In the genomic region with DNA sequence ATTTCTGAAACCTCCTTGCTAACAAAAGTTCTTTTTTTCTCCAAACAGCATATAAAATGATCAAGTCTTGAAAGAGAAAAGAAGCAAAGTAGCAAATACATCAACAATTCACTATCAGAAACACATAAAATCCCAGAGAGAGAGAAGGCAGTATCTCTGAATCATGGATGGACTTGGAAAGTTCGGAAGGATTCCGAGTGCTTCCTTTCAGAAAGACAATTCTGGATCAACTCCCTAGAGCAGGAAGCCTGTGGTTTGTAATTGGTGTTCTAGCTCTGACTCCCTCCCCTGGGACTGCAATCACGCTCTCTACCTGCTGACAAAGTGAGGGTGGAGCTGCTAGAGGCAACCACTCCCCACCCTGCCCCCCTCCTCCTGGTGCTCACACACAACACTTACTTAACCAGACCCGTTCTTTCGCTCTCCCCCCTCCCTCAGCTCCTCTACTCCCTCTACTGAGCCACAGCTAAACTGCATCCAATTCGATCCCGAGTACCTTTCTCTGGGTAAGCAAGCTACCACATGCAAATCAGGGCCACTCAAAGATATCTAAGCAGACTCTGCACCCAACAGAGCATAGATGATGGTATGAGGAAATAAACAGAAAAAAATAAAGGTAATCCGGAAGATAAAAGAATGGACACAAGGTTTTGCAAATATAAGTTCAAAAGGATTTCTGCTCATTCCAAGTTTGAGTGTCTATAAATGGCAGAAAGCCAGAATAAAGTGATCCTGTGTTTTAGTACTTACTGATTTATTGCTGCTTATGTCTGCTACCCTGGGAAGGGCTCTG, we compare ENCODE assay signal across 1 cellular context.
TF ChIP-seq lines count a peak whose summit lies in the region.

A gene (minus strand): TSS at position 235 of the 793 bp plus-strand sequence. CDS start 1,957 bp downstream, outside the sequence.

TF ChIP-seq in HepG2, 621 proteins besides CTCF, POLR2A, EP300 and RAD21 (continued from another document and continues in another):
- TF ChIP-seq, protein P1, sequence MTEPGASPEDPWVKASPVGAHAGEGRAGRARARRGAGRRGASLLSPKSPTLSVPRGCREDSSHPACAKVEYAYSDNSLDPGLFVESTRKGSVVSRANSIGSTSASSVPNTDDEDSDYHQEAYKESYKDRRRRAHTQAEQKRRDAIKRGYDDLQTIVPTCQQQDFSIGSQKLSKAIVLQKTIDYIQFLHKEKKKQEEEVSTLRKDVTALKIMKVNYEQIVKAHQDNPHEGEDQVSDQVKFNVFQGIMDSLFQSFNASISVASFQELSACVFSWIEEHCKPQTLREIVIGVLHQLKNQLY (CRISPR knock-in tag; IDR thresholded peaks at IDR 0.05): peak; percentile 87
- TF ChIP-seq ZBTB20 (CRISPR knock-in tag; IDR thresholded peaks at IDR 0.05; ENCODE audit: borderline replicate concordance, low read depth) (peak; percentile 87), ZNF891 (CRISPR knock-in tag; IDR thresholded peaks at IDR 0.05) (no peak; the same call in 1 of the 2 replicates), TAF1 (CRISPR knock-in tag; IDR thresholded peaks at IDR 0.05) (peak; percentile 97), NRL (CRISPR knock-in tag; IDR thresholded peaks at IDR 0.05; ENCODE audit: borderline replicate concordance) (no peak), ZNF788 (CRISPR knock-in tag; IDR thresholded peaks at IDR 0.05; ENCODE audit: borderline replicate concordance) (peak; percentile 93; the same call in 1 of the 2 replicates), ZNF549 (CRISPR knock-in tag; IDR thresholded peaks at IDR 0.05) (no peak), SYNCRIP (IDR thresholded peaks at IDR 0.05; ENCODE audit: insufficient read depth, low read depth, low read length) (no peak), NBN (conservative IDR thresholded peaks at IDR 0.05) (no peak), SIN3B (IDR thresholded peaks at IDR 0.05; ENCODE audit: low read length) (peak; percentile 73; the same call in 1 of the 2 replicates), MAFF (IDR thresholded peaks at IDR 0.05; ENCODE audit: low read depth, low read length) (peak; percentile 20; the same call in 1 of the 2 replicates), EEA1 (CRISPR knock-in tag; IDR thresholded peaks at IDR 0.05; ENCODE audit: borderline replicate concordance) (no peak), ZBTB42 (CRISPR knock-in tag; IDR thresholded peaks at IDR 0.05) (no peak), HMGA1 (CRISPR knock-in tag; conservative IDR thresholded peaks at IDR 0.05) (no peak), SMYD3 (CRISPR knock-in tag; IDR thresholded peaks at IDR 0.05) (peak; percentile 91), MTF1 (CRISPR knock-in tag; IDR thresholded peaks at IDR 0.05) (0 out of 2 replicates have a peak, but pooled peaks have one; percentile 40), ARNTL (CRISPR knock-in tag; IDR thresholded peaks at IDR 0.05) (peak; percentile 98), NR3C1 (CRISPR knock-in tag; IDR thresholded peaks at IDR 0.05) (no peak), MAF1 (CRISPR knock-in tag; IDR thresholded peaks at IDR 0.05; ENCODE audit: borderline replicate concordance) (no peak), ZNF235 (CRISPR knock-in tag; IDR thresholded peaks at IDR 0.05; ENCODE audit: borderline replicate concordance) (no peak), PHB2 (IDR thresholded peaks at IDR 0.05; ENCODE audit: partially characterized antibody) (no peak), THYN1 (CRISPR knock-in tag; IDR thresholded peaks at IDR 0.05; ENCODE audit: borderline replicate concordance, low read depth) (no peak), GATAD1 (CRISPR knock-in tag; IDR thresholded peaks at IDR 0.05) (peak; percentile 85), ZNF10 (CRISPR knock-in tag; IDR thresholded peaks at IDR 0.05; ENCODE audit: borderline replicate concordance, low read depth) (no peak), ATRX (CRISPR knock-in tag; IDR thresholded peaks at IDR 0.05; ENCODE audit: borderline replicate concordance) (no peak), MXD4 (CRISPR knock-in tag; IDR thresholded peaks at IDR 0.05) (peak; percentile 88), SMAD9 (CRISPR knock-in tag; IDR thresholded peaks at IDR 0.05) (no peak), ZNF605 (CRISPR knock-in tag; IDR thresholded peaks at IDR 0.05) (peak; percentile 43; the same call in 1 of the 2 replicates), ERF (CRISPR knock-in tag; IDR thresholded peaks at IDR 0.05) (peak; percentile 95), HIVEP1 (CRISPR knock-in tag; IDR thresholded peaks at IDR 0.05) (no peak), ETV5 (CRISPR knock-in tag; IDR thresholded peaks at IDR 0.05; ENCODE audit: borderline replicate concordance) (peak; percentile 76; the same call in 1 of the 2 replicates), ONECUT2 (CRISPR knock-in tag; IDR thresholded peaks at IDR 0.05) (peak; percentile 66; the same call in 1 of the 2 replicates), FOXM1 (CRISPR knock-in tag; IDR thresholded peaks at IDR 0.05) (no peak), ZNF263 (CRISPR knock-in tag; IDR thresholded peaks at IDR 0.05) (no peak; the same call in none of the 2 replicates), ZSCAN20 (CRISPR knock-in tag; IDR thresholded peaks at IDR 0.05; ENCODE audit: borderline replicate concordance) (0 out of 2 replicates have a peak, but pooled peaks have one; percentile 48), ZMYM4 (CRISPR knock-in tag; IDR thresholded peaks at IDR 0.05) (peak; percentile 93), ZNF567 (CRISPR knock-in tag; IDR thresholded peaks at IDR 0.05; ENCODE audit: borderline replicate concordance) (peak; percentile 92), NFYB (CRISPR knock-in tag; IDR thresholded peaks at IDR 0.05) (peak; percentile 55), CCAR2 (optimal IDR thresholded peaks at IDR 0.05; ENCODE audit: low read depth, low read length) (peak; percentile 57), ZC3H4 (CRISPR knock-in tag; IDR thresholded peaks at IDR 0.05; ENCODE audit: borderline replicate concordance) (no peak; the same call in 1 of the 2 replicates), ZNF737 (CRISPR knock-in tag; IDR thresholded peaks at IDR 0.05; ENCODE audit: borderline replicate concordance) (no peak)
- TF ChIP-seq, protein P2, sequence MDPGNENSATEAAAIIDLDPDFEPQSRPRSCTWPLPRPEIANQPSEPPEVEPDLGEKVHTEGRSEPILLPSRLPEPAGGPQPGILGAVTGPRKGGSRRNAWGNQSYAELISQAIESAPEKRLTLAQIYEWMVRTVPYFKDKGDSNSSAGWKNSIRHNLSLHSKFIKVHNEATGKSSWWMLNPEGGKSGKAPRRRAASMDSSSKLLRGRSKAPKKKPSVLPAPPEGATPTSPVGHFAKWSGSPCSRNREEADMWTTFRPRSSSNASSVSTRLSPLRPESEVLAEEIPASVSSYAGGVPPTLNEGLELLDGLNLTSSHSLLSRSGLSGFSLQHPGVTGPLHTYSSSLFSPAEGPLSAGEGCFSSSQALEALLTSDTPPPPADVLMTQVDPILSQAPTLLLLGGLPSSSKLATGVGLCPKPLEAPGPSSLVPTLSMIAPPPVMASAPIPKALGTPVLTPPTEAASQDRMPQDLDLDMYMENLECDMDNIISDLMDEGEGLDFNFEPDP (CRISPR knock-in tag; conservative IDR thresholded peaks at IDR 0.05): no peak
- TF ChIP-seq, protein P3, sequence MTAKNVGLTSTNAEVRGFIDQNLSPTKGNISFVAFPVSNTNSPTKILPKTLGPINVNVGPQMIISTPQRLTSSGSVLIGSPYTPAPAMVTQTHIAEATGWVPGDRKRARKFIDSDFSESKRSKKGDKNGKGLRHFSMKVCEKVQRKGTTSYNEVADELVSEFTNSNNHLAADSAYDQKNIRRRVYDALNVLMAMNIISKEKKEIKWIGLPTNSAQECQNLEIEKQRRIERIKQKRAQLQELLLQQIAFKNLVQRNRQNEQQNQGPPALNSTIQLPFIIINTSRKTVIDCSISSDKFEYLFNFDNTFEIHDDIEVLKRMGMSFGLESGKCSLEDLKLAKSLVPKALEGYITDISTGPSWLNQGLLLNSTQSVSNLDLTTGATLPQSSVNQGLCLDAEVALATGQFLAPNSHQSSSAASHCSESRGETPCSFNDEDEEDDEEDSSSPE (CRISPR knock-in tag; IDR thresholded peaks at IDR 0.05): peak; percentile 80
- TF ChIP-seq, protein P4, sequence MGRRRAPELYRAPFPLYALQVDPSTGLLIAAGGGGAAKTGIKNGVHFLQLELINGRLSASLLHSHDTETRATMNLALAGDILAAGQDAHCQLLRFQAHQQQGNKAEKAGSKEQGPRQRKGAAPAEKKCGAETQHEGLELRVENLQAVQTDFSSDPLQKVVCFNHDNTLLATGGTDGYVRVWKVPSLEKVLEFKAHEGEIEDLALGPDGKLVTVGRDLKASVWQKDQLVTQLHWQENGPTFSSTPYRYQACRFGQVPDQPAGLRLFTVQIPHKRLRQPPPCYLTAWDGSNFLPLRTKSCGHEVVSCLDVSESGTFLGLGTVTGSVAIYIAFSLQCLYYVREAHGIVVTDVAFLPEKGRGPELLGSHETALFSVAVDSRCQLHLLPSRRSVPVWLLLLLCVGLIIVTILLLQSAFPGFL (CRISPR knock-in tag; IDR thresholded peaks at IDR 0.05): no peak
- TF ChIP-seq, protein P5, sequence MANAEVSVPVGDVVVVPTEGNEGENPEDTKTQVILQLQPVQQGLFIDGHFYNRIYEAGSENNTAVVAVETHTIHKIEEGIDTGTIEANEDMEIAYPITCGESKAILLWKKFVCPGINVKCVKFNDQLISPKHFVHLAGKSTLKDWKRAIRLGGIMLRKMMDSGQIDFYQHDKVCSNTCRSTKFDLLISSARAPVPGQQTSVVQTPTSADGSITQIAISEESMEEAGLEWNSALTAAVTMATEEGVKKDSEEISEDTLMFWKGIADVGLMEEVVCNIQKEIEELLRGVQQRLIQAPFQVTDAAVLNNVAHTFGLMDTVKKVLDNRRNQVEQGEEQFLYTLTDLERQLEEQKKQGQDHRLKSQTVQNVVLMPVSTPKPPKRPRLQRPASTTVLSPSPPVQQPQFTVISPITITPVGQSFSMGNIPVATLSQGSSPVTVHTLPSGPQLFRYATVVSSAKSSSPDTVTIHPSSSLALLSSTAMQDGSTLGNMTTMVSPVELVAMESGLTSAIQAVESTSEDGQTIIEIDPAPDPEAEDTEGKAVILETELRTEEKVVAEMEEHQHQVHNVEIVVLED (CRISPR knock-in tag; IDR thresholded peaks at IDR 0.05; ENCODE audit: borderline replicate concordance): no peak; the same call in 1 of the 2 replicates
- TF ChIP-seq, protein P6, sequence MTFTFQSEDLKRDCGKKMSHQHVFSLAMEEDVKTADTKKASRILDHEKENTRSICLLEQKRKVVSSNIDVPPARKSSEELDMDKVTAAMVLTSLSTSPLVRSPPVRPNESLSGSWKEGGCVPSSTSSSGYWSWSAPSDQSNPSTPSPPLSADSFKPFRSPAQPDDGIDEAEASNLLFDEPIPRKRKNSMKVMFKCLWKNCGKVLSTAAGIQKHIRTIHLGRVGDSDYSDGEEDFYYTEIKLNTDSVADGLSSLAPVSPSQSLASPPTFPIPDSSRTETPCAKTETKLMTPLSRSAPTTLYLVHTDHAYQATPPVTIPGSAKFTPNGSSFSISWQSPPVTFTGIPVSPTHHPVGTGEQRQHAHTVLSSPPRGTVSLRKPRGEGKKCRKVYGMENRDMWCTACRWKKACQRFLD (CRISPR knock-in tag; IDR thresholded peaks at IDR 0.05; ENCODE audit: borderline replicate concordance): no peak; the same call in 1 of the 2 replicates
- TF ChIP-seq, protein P7, sequence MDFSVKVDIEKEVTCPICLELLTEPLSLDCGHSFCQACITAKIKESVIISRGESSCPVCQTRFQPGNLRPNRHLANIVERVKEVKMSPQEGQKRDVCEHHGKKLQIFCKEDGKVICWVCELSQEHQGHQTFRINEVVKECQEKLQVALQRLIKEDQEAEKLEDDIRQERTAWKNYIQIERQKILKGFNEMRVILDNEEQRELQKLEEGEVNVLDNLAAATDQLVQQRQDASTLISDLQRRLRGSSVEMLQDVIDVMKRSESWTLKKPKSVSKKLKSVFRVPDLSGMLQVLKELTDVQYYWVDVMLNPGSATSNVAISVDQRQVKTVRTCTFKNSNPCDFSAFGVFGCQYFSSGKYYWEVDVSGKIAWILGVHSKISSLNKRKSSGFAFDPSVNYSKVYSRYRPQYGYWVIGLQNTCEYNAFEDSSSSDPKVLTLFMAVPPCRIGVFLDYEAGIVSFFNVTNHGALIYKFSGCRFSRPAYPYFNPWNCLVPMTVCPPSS (IDR thresholded peaks at IDR 0.05): no peak
- TF ChIP-seq, protein P8, sequence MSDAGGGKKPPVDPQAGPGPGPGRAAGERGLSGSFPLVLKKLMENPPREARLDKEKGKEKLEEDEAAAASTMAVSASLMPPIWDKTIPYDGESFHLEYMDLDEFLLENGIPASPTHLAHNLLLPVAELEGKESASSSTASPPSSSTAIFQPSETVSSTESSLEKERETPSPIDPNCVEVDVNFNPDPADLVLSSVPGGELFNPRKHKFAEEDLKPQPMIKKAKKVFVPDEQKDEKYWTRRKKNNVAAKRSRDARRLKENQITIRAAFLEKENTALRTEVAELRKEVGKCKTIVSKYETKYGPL (CRISPR knock-in tag; IDR thresholded peaks at IDR 0.05): no peak; the same call in 1 of the 2 replicates
- TF ChIP-seq, protein P9, sequence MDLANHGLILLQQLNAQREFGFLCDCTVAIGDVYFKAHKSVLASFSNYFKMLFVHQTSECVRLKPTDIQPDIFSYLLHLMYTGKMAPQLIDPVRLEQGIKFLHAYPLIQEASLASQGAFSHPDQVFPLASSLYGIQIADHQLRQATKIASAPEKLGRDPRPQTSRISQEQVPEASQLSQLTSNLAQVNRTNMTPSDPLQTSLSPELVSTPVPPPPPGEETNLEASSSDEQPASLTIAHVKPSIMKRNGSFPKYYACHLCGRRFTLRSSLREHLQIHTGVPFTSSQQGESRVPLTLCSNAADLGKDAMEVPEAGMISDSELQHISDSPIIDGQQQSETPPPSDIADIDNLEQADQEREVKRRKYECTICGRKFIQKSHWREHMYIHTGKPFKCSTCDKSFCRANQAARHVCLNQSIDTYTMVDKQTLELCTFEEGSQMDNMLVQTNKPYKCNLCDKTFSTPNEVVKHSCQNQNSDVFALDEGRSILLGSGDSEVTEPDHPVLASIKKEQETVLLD (CRISPR knock-in tag; IDR thresholded peaks at IDR 0.05; ENCODE audit: low read depth): peak; percentile 53; the same call in 1 of the 2 replicates
- TF ChIP-seq, protein P10, sequence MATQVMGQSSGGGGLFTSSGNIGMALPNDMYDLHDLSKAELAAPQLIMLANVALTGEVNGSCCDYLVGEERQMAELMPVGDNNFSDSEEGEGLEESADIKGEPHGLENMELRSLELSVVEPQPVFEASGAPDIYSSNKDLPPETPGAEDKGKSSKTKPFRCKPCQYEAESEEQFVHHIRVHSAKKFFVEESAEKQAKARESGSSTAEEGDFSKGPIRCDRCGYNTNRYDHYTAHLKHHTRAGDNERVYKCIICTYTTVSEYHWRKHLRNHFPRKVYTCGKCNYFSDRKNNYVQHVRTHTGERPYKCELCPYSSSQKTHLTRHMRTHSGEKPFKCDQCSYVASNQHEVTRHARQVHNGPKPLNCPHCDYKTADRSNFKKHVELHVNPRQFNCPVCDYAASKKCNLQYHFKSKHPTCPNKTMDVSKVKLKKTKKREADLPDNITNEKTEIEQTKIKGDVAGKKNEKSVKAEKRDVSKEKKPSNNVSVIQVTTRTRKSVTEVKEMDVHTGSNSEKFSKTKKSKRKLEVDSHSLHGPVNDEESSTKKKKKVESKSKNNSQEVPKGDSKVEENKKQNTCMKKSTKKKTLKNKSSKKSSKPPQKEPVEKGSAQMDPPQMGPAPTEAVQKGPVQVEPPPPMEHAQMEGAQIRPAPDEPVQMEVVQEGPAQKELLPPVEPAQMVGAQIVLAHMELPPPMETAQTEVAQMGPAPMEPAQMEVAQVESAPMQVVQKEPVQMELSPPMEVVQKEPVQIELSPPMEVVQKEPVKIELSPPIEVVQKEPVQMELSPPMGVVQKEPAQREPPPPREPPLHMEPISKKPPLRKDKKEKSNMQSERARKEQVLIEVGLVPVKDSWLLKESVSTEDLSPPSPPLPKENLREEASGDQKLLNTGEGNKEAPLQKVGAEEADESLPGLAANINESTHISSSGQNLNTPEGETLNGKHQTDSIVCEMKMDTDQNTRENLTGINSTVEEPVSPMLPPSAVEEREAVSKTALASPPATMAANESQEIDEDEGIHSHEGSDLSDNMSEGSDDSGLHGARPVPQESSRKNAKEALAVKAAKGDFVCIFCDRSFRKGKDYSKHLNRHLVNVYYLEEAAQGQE (IDR thresholded peaks at IDR 0.05; ENCODE audit: borderline replicate concordance in 1 of 2, low read depth in 1 of 2, low read length in 2 of 2): peak in 1 of 2 experiments; percentile 84; a peak in 1 of 4 replicates
